8 cellular contexts compared by ENCODE assay signal in the genomic region with DNA sequence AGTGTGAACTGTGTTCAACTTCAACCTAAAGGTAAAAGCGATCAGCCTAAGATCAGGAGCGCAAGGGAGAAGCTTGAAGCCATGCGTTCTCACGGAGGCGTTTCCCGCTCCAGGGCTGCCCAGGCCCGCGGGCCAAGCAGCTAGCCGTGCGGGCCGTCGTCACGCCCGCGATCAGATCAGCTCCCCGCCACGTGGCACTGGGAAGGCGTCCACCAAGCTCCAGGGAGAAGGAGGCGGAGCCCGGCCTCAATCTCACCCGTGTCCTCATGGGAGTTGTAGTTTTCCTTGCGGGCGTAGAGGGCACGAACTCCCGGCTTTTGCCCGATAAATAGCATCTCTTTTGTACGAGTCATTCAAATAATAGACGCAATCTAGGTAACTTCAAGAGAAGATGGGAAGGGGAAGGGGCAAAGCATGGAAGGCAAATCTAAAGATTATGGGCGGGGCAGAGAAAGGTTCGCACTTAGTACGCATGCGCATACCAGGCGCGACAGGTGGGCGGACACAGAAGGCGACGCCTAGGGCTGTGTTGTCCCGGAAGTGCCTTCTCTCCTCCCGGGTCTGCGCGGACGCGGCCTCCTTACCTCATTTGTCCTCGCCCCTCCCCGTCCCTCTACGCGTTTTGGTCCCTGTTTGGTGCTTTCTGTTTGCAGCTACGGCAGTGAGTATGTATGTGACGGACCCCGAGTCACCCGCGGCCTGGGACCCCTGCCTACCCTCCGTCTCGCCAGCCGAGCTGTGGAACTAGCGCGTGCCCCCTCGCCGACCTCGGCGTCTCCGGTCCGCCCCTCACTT.
DNase-seq lines count a peak whose midpoint lies in the region; ATAC-seq, FAIRE-seq and TF ChIP-seq lines count a peak whose summit lies in the region.

No MANE protein-coding gene starts in this region.

- DNase-seq in AG09319 (ENCODE audit: extremely low read depth, low read depth) (peak; percentile 78), NCI-H446 (lab: John Stamatoyannopoulos, UW) (peak; percentile 97), cerebellar cortex (ENCODE audit: low spot score) (peak; percentile 96)
- peak; percentile 85 to 87 for DNase-seq in stimulated activated CD4-positive, alpha-beta T cell treated with anti-CD3 and anti-CD28 coated beads, Interleukin-12 subunit alpha, Interleukin-12 subunit beta, amount 100 ng/mL, for 24 hours (ENCODE audit: low read depth in 2 of 2)

- ATAC-seq in GM19035 (IDR thresholded peaks at IDR 0.05; ENCODE audit: unreplicated experiment) (peak; percentile 96), HG03342 (IDR thresholded peaks at IDR 0.05; ENCODE audit: unreplicated experiment) (peak; percentile 90)
- ATAC-seq in activated CD4-positive, CD25-positive, alpha-beta regulatory T cell treated with anti-CD3 and anti-CD28 coated beads, Interleukin-2, amount 50 U/mL, for 24 hours = peak; percentile 97

- peak; percentile 27 for FAIRE-seq in islet of Langerhans (lab: Jason Lieb, UNC)

- no peak for TF ChIP-seq CTCF in AG09319 (IDR thresholded peaks at IDR 0.05; ENCODE audit: low read depth, low read length)

Comparison
In these comparisons a context has a peak if more than half of its experiments do, and no peak if none do; other contexts are left out.
1. Peak in every context shown above with its lines: DNase-seq and ATAC-seq.